26 cellular contexts compared by ENCODE assay signal in the genomic region with DNA sequence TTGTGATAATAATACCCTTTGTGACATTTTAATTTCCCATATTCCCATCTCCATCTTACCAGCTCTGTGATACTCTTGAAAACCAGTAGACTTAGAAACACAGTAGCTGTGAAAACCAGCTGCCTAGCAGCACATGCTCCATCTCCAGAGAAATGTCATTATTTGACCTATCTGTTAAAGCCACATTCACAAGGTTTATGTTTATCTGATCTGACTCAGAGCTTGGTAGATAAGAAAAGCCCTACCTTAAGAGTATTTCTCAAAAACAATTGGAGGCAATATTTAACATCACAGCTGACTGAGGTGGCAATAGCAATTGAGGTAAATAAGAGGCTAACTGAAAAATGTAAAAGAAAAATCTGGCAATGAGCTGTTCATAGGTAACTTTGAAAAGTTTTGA. TPM values are rescaled to one million over a fixed set of nuclear protein-coding genes. Genes with fewer than 3 reads are reported as not detected.
"Had no signal": no experiment of that assay in that cellular context is flagged by ENCODE, and none has a peak within 500 bp of the region (broad histone marks: within the 10 kb centered on the region; RNA-seq: fewer than 3 reads in every experiment).

No MANE protein-coding gene starts in this region.

- H3K27ac Mint-ChIP-seq: T-cell had no signal

- ATAC-seq: Panc1, PC-3, T-cell had no signal

- H3K27ac ChIP-seq: HL-60, RWPE1 had no signal

- H3K27me3 Mint-ChIP-seq: T-cell had no signal

- H3K4me3 Mint-ChIP-seq: T-cell had no signal

- H3K4me2 ChIP-seq: SK-N-SH had no signal

- H3K4me1 Mint-ChIP-seq: T-cell had no signal

- DNase-seq: KBM-7, MV-4-11, NCI-H1048, NCI-H1105, NCI-H1417 treated with DMSO at 0.1 percent for 48 hours, NCI-H146, NCI-H1694 treated with DMSO at 0.1 percent for 48 hours, NCI-H1930, NCI-H2081, NCI-H2107, NCI-H2227 treated with DMSO at 0.1 percent for 48 hours, NCI-H446, NCI-H510A, NCI-H524 treated with DMSO at 0.1 percent for 48 hours, NCI-H69, NCI-H774, PC-3, SHP77, SK-N-SH, SW 1271, T-cell had no signal

- H3K9ac ChIP-seq: SK-N-SH had no signal

- H3K36me3 Mint-ChIP-seq: T-cell had no signal

RNA-seq across cellular contexts. Expression of a gene that starts 8.1 kb away (rescaled TPM):
- total RNA-seq: LHCN-M2, MCF 10A, PC-3, T-cell had no signal
